18 cellular contexts compared by ENCODE assay signal in genomic region chr6:1525364-1526038, GRCh38.
DNase-seq lines count a peak whose midpoint lies in the region; ATAC-seq and TF ChIP-seq lines count a peak whose summit lies in the region.
"Had no signal": no experiment of that assay in that cellular context is flagged by ENCODE, and none has a peak within 500 bp of the region (broad histone marks: within the 10 kb centered on the region; RNA-seq: fewer than 3 reads in every experiment).

No MANE protein-coding gene starts in this region.

- ATAC-seq in upper lobe of right lung (peak; percentile 39), HG02852 (IDR thresholded peaks at IDR 0.05; ENCODE audit: unreplicated experiment) (no peak)
- ATAC-seq: activated CD8-positive, alpha-beta memory T cell treated with anti-CD3 and anti-CD28 coated beads, Interleukin-2, amount 10 ng/mL, durations not matched to agents 7 days and 5 days; SK-N-SH treated with all-trans-retinoic acid at 6 μM for 48 hours had no signal

- H3K4me1 ChIP-seq in mammary epithelial cell (ENCODE audit: insufficient read depth, low read length) (peaks cover 12% of the 10 kb centered on the region), upper lobe of right lung (peaks cover 16% of the 10 kb centered on the region)

- no peaks in the 10 kb centered on the region for H3K27me3 ChIP-seq in mammary epithelial cell (ENCODE audit: insufficient read depth, low read length)
- peaks cover 16% of the 10 kb centered on the region for H3K27me3 ChIP-seq in upper lobe of right lung
- H3K27me3 ChIP-seq: upper lobe of left lung had no signal

- POLR2A ChIA-PET in MCF 10A (lab: Yijun Ruan, JAX) = no interaction called here

- BruUV-seq in MCF 10A (replicated peaks; lab: Mats Ljungman, UMichigan) (no TSS peak), mammary epithelial cell (replicated peaks; lab: Mats Ljungman, UMichigan) (no TSS peak)

- intact Hi-C loops in MCF 10A (cut with micrococcal nuclease) = no loop called here
- intact Hi-C loops in mammary epithelial cell (cut with micrococcal nuclease) = no loop called here
- intact Hi-C loops in upper lobe of right lung (cut with DNase I) = no loop called here

- H3K27ac ChIP-seq in mammary epithelial cell (ENCODE audit: insufficient read depth, low read depth, low read length) (no peak overlapping the region), cingulate gyrus (ENCODE audit: low read depth, low read length) (peak overlapping the region; percentile 95), upper lobe of right lung (peak overlapping the region; percentile 42)

- H3K9me3 ChIP-seq in mammary epithelial cell (replicated peaks; ENCODE audit: insufficient read depth, low read length) = no peaks in the 10 kb centered on the region
- H3K9me3 ChIP-seq in upper lobe of right lung = no peaks in the 10 kb centered on the region
- H3K9me3 ChIP-seq: sigmoid colon, upper lobe of left lung had no signal

- no peaks in the 10 kb centered on the region for H3K9me3 Mint-ChIP-seq in MCF 10A (ENCODE audit: unreplicated experiment)
- H3K9me3 Mint-ChIP-seq: neural crest cell had no signal

- no peak overlapping the region for H2AFZ ChIP-seq in mammary epithelial cell (ENCODE audit: low read depth, low read length)

- no peaks in the 10 kb centered on the region for H3K36me3 ChIP-seq in mammary epithelial cell (ENCODE audit: insufficient read depth, low read length)
- no peaks in the 10 kb centered on the region for H3K36me3 ChIP-seq in upper lobe of right lung
- H3K36me3 ChIP-seq: sigmoid colon, upper lobe of left lung had no signal

- CTCF ChIA-PET in MCF 10A (lab: Yijun Ruan, JAX) = interaction anchor here (0.5 to 1.0 kb wide), 2 partner anchors 27 to 1211 kb away, joined by 3 to 4 read pairs; no protein-coding TSS in a partner anchor
- CTCF ChIA-PET in mammary epithelial cell (lab: Charles Lee; ENCODE audit: low non-redundant PET) = interaction anchor here (0.6 to 0.7 kb wide), 2 partner anchors 27 to 1167 kb away, joined by 3 to 4 read pairs; no protein-coding TSS in a partner anchor

- no peaks in the 10 kb centered on the region for H4K20me1 ChIP-seq in mammary epithelial cell (ENCODE audit: insufficient read depth, low read length)

- no peak overlapping the region for H3K4me2 ChIP-seq in mammary epithelial cell (ENCODE audit: insufficient read depth, low read depth, low read length)

- no peak overlapping the region for H3K27ac Mint-ChIP-seq in MCF 10A (ENCODE audit: low read depth, unreplicated experiment)
- H3K27ac Mint-ChIP-seq: activated CD8-positive, alpha-beta memory T cell treated with anti-CD3 and anti-CD28 coated beads, Interleukin-2, amount 10 ng/mL, durations not matched to agents 7 days and 5 days had no signal

- in situ Hi-C loops in mammary epithelial cell (cut with MboI; ENCODE audit: low sequenced_read_pairs in 2 of 2) = no loop called here

- WGBS in mammary epithelial cell (ENCODE audit: low coverage, missing lambda C conversion rate) = 81% methylated on average over 14 of the region's 14 CpGs

- H3K27me3 Mint-ChIP-seq in MCF 10A (ENCODE audit: insufficient read depth, unreplicated experiment) = peaks cover 12% of the 10 kb centered on the region

- H3K36me3 Mint-ChIP-seq in MCF 10A (ENCODE audit: insufficient read depth, unreplicated experiment) = peaks cover 2% of the 10 kb centered on the region
- H3K36me3 Mint-ChIP-seq: activated CD8-positive, alpha-beta memory T cell treated with anti-CD3 and anti-CD28 coated beads, Interleukin-2, amount 10 ng/mL, durations not matched to agents 7 days and 5 days had no signal

- H3K4me3 ChIP-seq in mammary epithelial cell (replicated peaks in 1 of 3; ENCODE audit: insufficient read depth in 1 of 3, low read depth in 2 of 3, low read length in 3 of 3) (no peak overlapping the region), upper lobe of right lung (no peak overlapping the region)
- H3K4me3 ChIP-seq: sigmoid colon, upper lobe of left lung had no signal

- peak; percentile 14 for DNase-seq in MCF 10A (ENCODE audit: unreplicated experiment)
- DNase-seq in mammary epithelial cell = no peak
- DNase-seq in midbrain (lab: John Stamatoyannopoulos, UW) = peak; percentile 47
- DNase-seq in upper lobe of right lung = no peak
- DNase-seq in NCI-H1092 treated with DMSO at 0.1 percent for 48 hours (lab: John Stamatoyannopoulos, UW) = no peak
- DNase-seq in hepatic stellate cell (ENCODE audit: low spot score) = no peak
- DNase-seq: activated CD8-positive, alpha-beta memory T cell treated with anti-CD3 and anti-CD28 coated beads, Interleukin-2, amount 10 ng/mL, durations not matched to agents 7 days and 5 days; activated effector memory CD4-positive, alpha-beta T cell treated with anti-CD3 and anti-CD28 coated beads, Interleukin-2, amount 50 U/mL, for 16 hours; HCEC 1CT; NCI-H2107; NCI-H748 treated with DMSO at 0.1 percent for 48 hours; sigmoid colon; stimulated activated CD4-positive, alpha-beta T cell treated with anti-CD3 and anti-CD28 coated beads, Interleukin-4, amount 100 ng/mL, for 1 hour had no signal

- no peak for TF ChIP-seq CTCF in MCF 10A (IDR thresholded peaks at IDR 0.05; ENCODE audit: unreplicated experiment)
- TF ChIP-seq CTCF in mammary epithelial cell (conservative IDR thresholded peaks at IDR 0.05 in 1 of 2, IDR thresholded peaks at IDR 0.05 in 1 of 2; ENCODE audit: extremely low read depth in 1 of 2, insufficient read depth in 1 of 2, low read depth in 1 of 2, low read length in 2 of 2) = no peak
- TF ChIP-seq CTCF in upper lobe of right lung (IDR thresholded peaks at IDR 0.05) = no peak

- no peaks in the 10 kb centered on the region for H3K79me2 ChIP-seq in mammary epithelial cell (ENCODE audit: insufficient read depth, low read length)

- no peak overlapping the region for H3K4me3 Mint-ChIP-seq in MCF 10A (ENCODE audit: unreplicated experiment)
- H3K4me3 Mint-ChIP-seq: activated CD8-positive, alpha-beta memory T cell treated with anti-CD3 and anti-CD28 coated beads, Interleukin-2, amount 10 ng/mL, durations not matched to agents 7 days and 5 days; neural crest cell had no signal

- H3K4me1 Mint-ChIP-seq in MCF 10A (ENCODE audit: insufficient read depth, unreplicated experiment) = peaks cover 7% of the 10 kb centered on the region

- no peak overlapping the region for H3K9ac ChIP-seq in mammary epithelial cell (ENCODE audit: insufficient read depth, low read length)

- dilution Hi-C loops in mammary epithelial cell (cut with HindIII; ENCODE audit: low sequenced_read_pairs) = no loop called here

Comparison
In these comparisons a context has a peak if more than half of its experiments do, and no peak if none do; other contexts are left out.
1. DNase-seq: peak in MCF 10A (single experiment) and midbrain (single experiment); none in mammary epithelial cell (single experiment), upper lobe of right lung (single experiment), NCI-H1092 treated with DMSO at 0.1 percent for 48 hours (single experiment) and hepatic stellate cell (single experiment).